Comparison of ENCODE assay signal across 8 cellular contexts in the genomic region with DNA sequence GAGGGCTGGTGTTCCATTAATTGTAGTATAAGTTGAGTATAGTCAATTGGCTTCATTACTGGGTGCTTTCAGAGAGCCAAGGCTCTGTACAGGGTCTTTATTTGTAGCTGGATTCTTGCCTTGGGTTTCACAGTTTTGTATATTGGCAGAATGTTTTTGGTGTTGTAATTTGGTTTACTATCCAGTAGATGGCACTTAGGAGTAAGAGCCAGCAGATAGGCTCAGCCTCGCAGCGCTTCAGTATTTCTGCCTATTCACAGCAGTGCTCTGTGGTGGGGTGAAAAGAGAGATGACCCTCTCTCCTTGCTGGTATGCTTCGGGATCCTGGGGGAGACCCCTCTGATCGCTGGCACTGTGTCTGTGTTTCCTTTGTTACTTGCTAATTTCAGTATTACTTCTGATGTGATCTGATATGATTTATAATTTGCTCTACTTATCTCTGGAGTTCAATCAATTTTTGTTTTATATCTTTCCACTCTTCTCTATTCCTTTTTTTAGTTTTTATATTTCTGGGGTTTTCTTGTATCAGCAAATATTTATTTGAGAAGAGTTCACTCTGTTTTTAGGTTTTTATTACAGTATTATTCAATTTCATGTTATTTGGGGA. TPM values are rescaled to one million over a fixed set of nuclear protein-coding genes. Genes with fewer than 3 reads are reported as not detected.
DNase-seq lines count a peak whose midpoint lies in the region; ATAC-seq and TF ChIP-seq lines count a peak whose summit lies in the region.

No MANE protein-coding gene starts in this region.

- no peaks in the 10 kb centered on the region for H3K9me3 Mint-ChIP-seq in Calu3 (ENCODE audit: low read depth, unreplicated experiment)
- no peaks in the 10 kb centered on the region for H3K9me3 Mint-ChIP-seq in activated naive CD4-positive, alpha-beta T cell treated with anti-CD3 and anti-CD28 coated beads for 36 hours

- H3K27ac Mint-ChIP-seq in Calu3 (ENCODE audit: unreplicated experiment), result no peak overlapping the region
- H3K27ac Mint-ChIP-seq in activated naive CD4-positive, alpha-beta T cell treated with anti-CD3 and anti-CD28 coated beads for 36 hours, result no peak overlapping the region

- peak; percentile 99 for ATAC-seq in GM18909 (IDR thresholded peaks at IDR 0.05; ENCODE audit: poor library complexity, unreplicated experiment)
- ATAC-seq in HG03095 (IDR thresholded peaks at IDR 0.05; ENCODE audit: unreplicated experiment), result peak; percentile 91
- ATAC-seq in left cardiac atrium, result peak; percentile 41 to 80

- H3K36me3 Mint-ChIP-seq in Calu3 (ENCODE audit: insufficient read depth, unreplicated experiment), result no peaks in the 10 kb centered on the region
- H3K36me3 Mint-ChIP-seq in activated naive CD4-positive, alpha-beta T cell treated with anti-CD3 and anti-CD28 coated beads for 36 hours (ENCODE audit: low read depth), result no peaks in the 10 kb centered on the region

- H3K4me3 Mint-ChIP-seq in Calu3 (ENCODE audit: low read depth, unreplicated experiment), result no peak overlapping the region
- H3K4me3 Mint-ChIP-seq in activated naive CD4-positive, alpha-beta T cell treated with anti-CD3 and anti-CD28 coated beads for 36 hours, result no peak overlapping the region

- intact Hi-C loops in Calu3 (cut with micrococcal nuclease; ENCODE audit: unreplicated experiment) (loop anchor here (1.0 kb wide), 1 partner anchor 59 kb away; no protein-coding TSS in a partner anchor), left cardiac atrium (cut with DNase I) (loop anchor here in 1 of 2 donors (5.0 kb wide), 1 partner anchor 73 kb away; no protein-coding TSS in a partner anchor)
- intact Hi-C loops in activated naive CD4-positive, alpha-beta T cell treated with anti-CD3 and anti-CD28 coated beads for 36 hours (cut with micrococcal nuclease), result loop anchor here (1.0 to 10.0 kb wide), 3 partner anchors 59 to 542 kb away; no protein-coding TSS in a partner anchor

- H3K27me3 Mint-ChIP-seq in Calu3 (ENCODE audit: unreplicated experiment), result no peaks in the 10 kb centered on the region
- H3K27me3 Mint-ChIP-seq in activated naive CD4-positive, alpha-beta T cell treated with anti-CD3 and anti-CD28 coated beads for 36 hours (ENCODE audit: low read depth), result peaks cover 24% of the 10 kb centered on the region

- CTCF ChIA-PET in Calu3 (lab: Charles Lee), result interaction anchor here (0.7 kb wide), 2 partner anchors 49 to 1831 kb away, joined by 5 to 7 read pairs; no protein-coding TSS in a partner anchor
- CTCF ChIA-PET in activated naive CD4-positive, alpha-beta T cell treated with anti-CD3 and anti-CD28 coated beads for 36 hours (lab: Charles Lee), result interaction anchor here (0.6 to 1.9 kb wide), 10 partner anchors 9 to 542 kb away, joined by 3 to 16 read pairs (median 4); no protein-coding TSS in a partner anchor

- peak; percentile 33 for TF ChIP-seq CTCF in Calu3 (IDR thresholded peaks at IDR 0.05; ENCODE audit: unreplicated experiment)

- peak; percentile 5 for DNase-seq in Calu3
- DNase-seq in NCI-H2227 treated with DMSO at 0.1 percent for 48 hours (lab: John Stamatoyannopoulos, UW), result peak; percentile 65
- peak; percentile 22 for DNase-seq in activated naive CD4-positive, alpha-beta T cell treated with anti-CD3 and anti-CD28 coated beads for 36 hours
- peak; percentile 26 for DNase-seq in left cardiac atrium
- peak; percentile 1 for DNase-seq in putamen (ENCODE audit: low spot score)
- no peak for DNase-seq in NCI-H146 (lab: John Stamatoyannopoulos, UW)

- BruUV-seq in Calu3 (replicated peaks; lab: Mats Ljungman, UMichigan), result no TSS peak

- no peaks in the 10 kb centered on the region for H3K4me1 Mint-ChIP-seq in Calu3 (ENCODE audit: low read depth, unreplicated experiment)
- H3K4me1 Mint-ChIP-seq in activated naive CD4-positive, alpha-beta T cell treated with anti-CD3 and anti-CD28 coated beads for 36 hours (ENCODE audit: low read depth), result no peaks in the 10 kb centered on the region

RNA-seq across cellular contexts. Expression of a gene that starts 52.2 kb away (rescaled TPM):
- total RNA-seq in Calu3 (2022) (4.3 and 6.0 TPM in 2 replicates), left cardiac atrium (10 to 100 TPM; 37.5 to 49.2 TPM)
- total RNA-seq in activated naive CD4-positive, alpha-beta T cell treated with anti-CD3 and anti-CD28 coated beads for 36 hours, result not detected
